ENCODE assay signal across 27 cellular contexts in genomic region chr13:112772539-112772909, GRCh38.
"Had no signal": no experiment of that assay in that cellular context is flagged by ENCODE, and none has a peak within 500 bp of the region (broad histone marks: within the 10 kb centered on the region; RNA-seq: fewer than 3 reads in every experiment).

No MANE protein-coding gene starts in this region.

- H3K4me3 ChIP-seq: adrenal gland, heart left ventricle, skin epidermis, uterus had no signal

- H3K9me3 ChIP-seq: adrenal gland, heart left ventricle, uterus had no signal

- H3K27me3 Mint-ChIP-seq: activated naive CD8-positive, alpha-beta T cell treated with anti-CD3 and anti-CD28 coated beads for 36 hours; brain; naive thymus-derived CD8-positive, alpha-beta T cell; stimulated activated naive CD8-positive, alpha-beta T cell treated with anti-CD3 and anti-CD28 coated beads, Interleukin-15, amount 100 ng/mL, for 72 hours; T-cell; type B pancreatic cell had no signal

- H3K4me3 Mint-ChIP-seq: activated naive CD4-positive, alpha-beta T cell treated with anti-CD3 and anti-CD28 coated beads for 36 hours; activated naive CD8-positive, alpha-beta T cell treated with anti-CD3 and anti-CD28 coated beads for 36 hours; brain; immature natural killer cell; mesothelial cell of epicardium; naive thymus-derived CD8-positive, alpha-beta T cell; neural crest cell; stimulated activated effector memory CD8-positive, alpha-beta T cell treated with anti-CD3 and anti-CD28 coated beads, Interleukin-12 subunit alpha, Interleukin-12 subunit beta, amount 100 ng/mL, for 72 hours; stimulated activated naive CD8-positive, alpha-beta T cell treated with anti-CD3 and anti-CD28 coated beads, Interleukin-15, amount 100 ng/mL, for 72 hours; T-cell; type B pancreatic cell had no signal

- H3K36me3 ChIP-seq: adrenal gland, heart left ventricle, uterus had no signal

- H3K27ac Mint-ChIP-seq: activated naive CD4-positive, alpha-beta T cell treated with anti-CD3 and anti-CD28 coated beads for 36 hours; activated naive CD8-positive, alpha-beta T cell treated with anti-CD3 and anti-CD28 coated beads for 36 hours; mesothelial cell of epicardium; naive thymus-derived CD8-positive, alpha-beta T cell; stimulated activated effector memory CD8-positive, alpha-beta T cell treated with anti-CD3 and anti-CD28 coated beads, Interleukin-12 subunit alpha, Interleukin-12 subunit beta, amount 100 ng/mL, for 72 hours; T-cell had no signal

- DNase-seq: activated CD4-positive, alpha-beta T cell treated with anti-CD3 and anti-CD28 coated beads for 4 hours; activated CD4-positive, alpha-beta T cell treated with anti-CD3 and anti-CD28 coated beads, Interleukin-2, amount 50 U/mL, for 4 hours; activated CD8-positive, alpha-beta memory T cell treated with anti-CD3 and anti-CD28 coated beads for 24 hours; activated effector memory CD4-positive, alpha-beta T cell treated with Interleukin-2 at 50 U/mL for 16 hours; activated naive CD4-positive, alpha-beta T cell treated with anti-CD3 and anti-CD28 coated beads for 36 hours; activated naive CD8-positive, alpha-beta T cell treated with anti-CD3 and anti-CD28 coated beads for 36 hours; adrenal gland; caudate nucleus; cortex of kidney; heart left ventricle; hypothalamus; immature natural killer cell; kidney; naive thymus-derived CD8-positive, alpha-beta T cell; nucleus accumbens; stimulated activated CD4-positive, alpha-beta T cell treated with anti-CD3 and anti-CD28 coated beads, Interleukin-4, amount 100 ng/mL, for 24 hours; stimulated activated naive CD8-positive, alpha-beta T cell treated with anti-CD3 and anti-CD28 coated beads, Interleukin-15, amount 100 ng/mL, for 72 hours; substantia nigra; T-cell; uterus had no signal

- H3K9me3 Mint-ChIP-seq: activated naive CD4-positive, alpha-beta T cell treated with anti-CD3 and anti-CD28 coated beads for 36 hours; activated naive CD8-positive, alpha-beta T cell treated with anti-CD3 and anti-CD28 coated beads for 36 hours; brain; immature natural killer cell; mesothelial cell of epicardium; neural crest cell; stimulated activated effector memory CD8-positive, alpha-beta T cell treated with anti-CD3 and anti-CD28 coated beads, Interleukin-12 subunit alpha, Interleukin-12 subunit beta, amount 100 ng/mL, for 72 hours; stimulated activated naive CD8-positive, alpha-beta T cell treated with anti-CD3 and anti-CD28 coated beads, Interleukin-15, amount 100 ng/mL, for 72 hours; T-cell; type B pancreatic cell had no signal

- H3K36me3 Mint-ChIP-seq: brain, mesothelial cell of epicardium had no signal

- H3K4me1 ChIP-seq: uterus had no signal

- H3K27me3 ChIP-seq: adrenal gland, heart left ventricle, uterus had no signal

- H3K27ac ChIP-seq: adrenal gland, skin epidermis, uterus had no signal

- ATAC-seq: naive thymus-derived CD8-positive, alpha-beta T cell; sciatic nerve; stimulated activated effector memory CD8-positive, alpha-beta T cell treated with anti-CD3 and anti-CD28 coated beads, Interleukin-12 subunit alpha, Interleukin-12 subunit beta, amount 100 ng/mL, for 72 hours; stimulated activated naive CD8-positive, alpha-beta T cell treated with anti-CD3 and anti-CD28 coated beads, Interleukin-15, amount 100 ng/mL, for 72 hours; T-cell had no signal
